In genomic region chr7:19958309-19958896, GRCh38 we compare ENCODE assay signal across 13 cellular contexts.
DNase-seq lines count a peak whose midpoint lies in the region; ATAC-seq and TF ChIP-seq lines count a peak whose summit lies in the region.
"Had no signal": no experiment of that assay in that cellular context is flagged by ENCODE, and none has a peak within 500 bp of the region (broad histone marks: within the 10 kb centered on the region; RNA-seq: fewer than 3 reads in every experiment).

No MANE protein-coding gene starts in this region.

- H3K27ac ChIP-seq in epithelial cell of prostate, result peak overlapping the region; percentile 91
- H3K27ac ChIP-seq in WERI-Rb-1, result no peak overlapping the region
- H3K27ac ChIP-seq: testis had no signal

- DNase-seq in Caki2 (ENCODE audit: low read depth), result peak; percentile 98
- DNase-seq in NCI-H460 (ENCODE audit: extremely low read depth, low read depth), result peak; percentile 99
- peak; percentile 76 for DNase-seq in epithelial cell of prostate (ENCODE audit: low read depth, low spot score)
- DNase-seq in non-pigmented ciliary epithelial cell (ENCODE audit: low read depth), result peak; percentile 62
- DNase-seq in left cardiac atrium, result no peak
- DNase-seq in WERI-Rb-1, result no peak
- DNase-seq in NCI-H1694 treated with DMSO at 0.1 percent for 48 hours (lab: John Stamatoyannopoulos, UW), result no peak
- DNase-seq: activated naive CD8-positive, alpha-beta T cell treated with anti-CD3 and anti-CD28 coated beads, Interleukin-2, amount 10 ng/mL, durations not matched to agents 7 days and 5 days; H7; NCI-H187; stimulated activated CD4-positive, alpha-beta T cell treated with anti-CD3 and anti-CD28 coated beads, Interleukin-2, amount 100 ng/mL, for 48 hours; testis had no signal

- no peak for TF ChIP-seq CTCF in WERI-Rb-1 (IDR thresholded peaks at IDR 0.05; ENCODE audit: low read depth, low read length)

- no peaks in the 10 kb centered on the region for H3K36me3 ChIP-seq in WERI-Rb-1

- intact Hi-C loops in left cardiac atrium (cut with DNase I), result no loop called here

- peaks cover 2% of the 10 kb centered on the region for H3K9me3 ChIP-seq in WERI-Rb-1 (ENCODE audit: severe bottlenecking)
- H3K9me3 ChIP-seq: testis had no signal

- in situ Hi-C loops in Caki2 (cut with HindIII; ENCODE audit: low pct_unique_long_range_greater_than_20kb, low sequenced_read_pairs), result no loop called here

- no peak overlapping the region for H3K4me3 ChIP-seq in WERI-Rb-1 (ENCODE audit: low read depth, low read length)
- H3K4me3 ChIP-seq: testis had no signal

- ATAC-seq in left cardiac atrium (no peak), GM21390 (IDR thresholded peaks at IDR 0.05; ENCODE audit: unreplicated experiment) (no peak)

- H3K27me3 ChIP-seq in WERI-Rb-1 (ENCODE audit: insufficient read depth, low read depth, severe bottlenecking), result no peaks in the 10 kb centered on the region
- H3K27me3 ChIP-seq: testis had no signal

Comparison
In these comparisons a context has a peak if more than half of its experiments do, and no peak if none do; other contexts are left out.
1. DNase-seq: peak in Caki2 (single experiment), NCI-H460 (single experiment), epithelial cell of prostate (single experiment) and non-pigmented ciliary epithelial cell (single experiment); none in left cardiac atrium (single experiment), WERI-Rb-1 (single experiment) and NCI-H1694 treated with DMSO at 0.1 percent for 48 hours (single experiment).